Comparison of ENCODE assay signal across 1 cellular context in the genomic region with DNA sequence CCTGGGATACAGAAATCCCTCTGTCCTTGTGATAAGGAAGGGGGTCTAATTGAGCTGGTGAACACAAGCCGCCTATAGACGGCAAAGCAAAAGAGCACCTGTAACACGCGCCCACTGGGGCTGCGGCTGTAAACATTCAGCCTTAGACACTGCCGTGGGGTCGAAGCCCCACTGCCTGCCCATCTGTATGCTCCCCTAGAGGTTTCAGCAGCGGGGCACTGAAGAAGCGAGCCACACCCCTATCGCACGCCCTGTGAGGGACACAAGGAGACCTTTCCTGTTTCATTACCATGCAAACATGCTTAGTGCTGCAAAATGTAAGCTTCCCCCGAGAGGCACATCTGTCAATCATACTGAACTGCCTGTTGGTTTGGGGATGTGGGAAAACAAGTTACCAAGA.
TF ChIP-seq lines count a peak whose summit lies in the region.

No MANE protein-coding gene starts in this region.

TF ChIP-seq in WTC11, 78 proteins besides CTCF, POLR2A, EP300 and RAD21:
- TF ChIP-seq, protein P1, sequence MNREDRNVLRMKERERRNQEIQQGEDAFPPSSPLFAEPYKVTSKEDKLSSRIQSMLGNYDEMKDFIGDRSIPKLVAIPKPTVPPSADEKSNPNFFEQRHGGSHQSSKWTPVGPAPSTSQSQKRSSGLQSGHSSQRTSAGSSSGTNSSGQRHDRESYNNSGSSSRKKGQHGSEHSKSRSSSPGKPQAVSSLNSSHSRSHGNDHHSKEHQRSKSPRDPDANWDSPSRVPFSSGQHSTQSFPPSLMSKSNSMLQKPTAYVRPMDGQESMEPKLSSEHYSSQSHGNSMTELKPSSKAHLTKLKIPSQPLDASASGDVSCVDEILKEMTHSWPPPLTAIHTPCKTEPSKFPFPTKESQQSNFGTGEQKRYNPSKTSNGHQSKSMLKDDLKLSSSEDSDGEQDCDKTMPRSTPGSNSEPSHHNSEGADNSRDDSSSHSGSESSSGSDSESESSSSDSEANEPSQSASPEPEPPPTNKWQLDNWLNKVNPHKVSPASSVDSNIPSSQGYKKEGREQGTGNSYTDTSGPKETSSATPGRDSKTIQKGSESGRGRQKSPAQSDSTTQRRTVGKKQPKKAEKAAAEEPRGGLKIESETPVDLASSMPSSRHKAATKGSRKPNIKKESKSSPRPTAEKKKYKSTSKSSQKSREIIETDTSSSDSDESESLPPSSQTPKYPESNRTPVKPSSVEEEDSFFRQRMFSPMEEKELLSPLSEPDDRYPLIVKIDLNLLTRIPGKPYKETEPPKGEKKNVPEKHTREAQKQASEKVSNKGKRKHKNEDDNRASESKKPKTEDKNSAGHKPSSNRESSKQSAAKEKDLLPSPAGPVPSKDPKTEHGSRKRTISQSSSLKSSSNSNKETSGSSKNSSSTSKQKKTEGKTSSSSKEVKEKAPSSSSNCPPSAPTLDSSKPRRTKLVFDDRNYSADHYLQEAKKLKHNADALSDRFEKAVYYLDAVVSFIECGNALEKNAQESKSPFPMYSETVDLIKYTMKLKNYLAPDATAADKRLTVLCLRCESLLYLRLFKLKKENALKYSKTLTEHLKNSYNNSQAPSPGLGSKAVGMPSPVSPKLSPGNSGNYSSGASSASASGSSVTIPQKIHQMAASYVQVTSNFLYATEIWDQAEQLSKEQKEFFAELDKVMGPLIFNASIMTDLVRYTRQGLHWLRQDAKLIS (CRISPR knock-in tag; IDR thresholded peaks at IDR 0.05; ENCODE audit: borderline replicate concordance) = no peak
- TF ChIP-seq, protein P2, sequence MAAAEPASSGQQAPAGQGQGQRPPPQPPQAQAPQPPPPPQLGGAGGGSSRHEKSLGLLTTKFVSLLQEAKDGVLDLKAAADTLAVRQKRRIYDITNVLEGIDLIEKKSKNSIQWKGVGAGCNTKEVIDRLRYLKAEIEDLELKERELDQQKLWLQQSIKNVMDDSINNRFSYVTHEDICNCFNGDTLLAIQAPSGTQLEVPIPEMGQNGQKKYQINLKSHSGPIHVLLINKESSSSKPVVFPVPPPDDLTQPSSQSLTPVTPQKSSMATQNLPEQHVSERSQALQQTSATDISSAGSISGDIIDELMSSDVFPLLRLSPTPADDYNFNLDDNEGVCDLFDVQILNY (CRISPR knock-in tag; IDR thresholded peaks at IDR 0.05) = no peak
- TF ChIP-seq, protein P3, sequence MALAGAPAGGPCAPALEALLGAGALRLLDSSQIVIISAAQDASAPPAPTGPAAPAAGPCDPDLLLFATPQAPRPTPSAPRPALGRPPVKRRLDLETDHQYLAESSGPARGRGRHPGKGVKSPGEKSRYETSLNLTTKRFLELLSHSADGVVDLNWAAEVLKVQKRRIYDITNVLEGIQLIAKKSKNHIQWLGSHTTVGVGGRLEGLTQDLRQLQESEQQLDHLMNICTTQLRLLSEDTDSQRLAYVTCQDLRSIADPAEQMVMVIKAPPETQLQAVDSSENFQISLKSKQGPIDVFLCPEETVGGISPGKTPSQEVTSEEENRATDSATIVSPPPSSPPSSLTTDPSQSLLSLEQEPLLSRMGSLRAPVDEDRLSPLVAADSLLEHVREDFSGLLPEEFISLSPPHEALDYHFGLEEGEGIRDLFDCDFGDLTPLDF (CRISPR knock-in tag; IDR thresholded peaks at IDR 0.05) = no peak
